Comparison of ENCODE assay signal across 8 cellular contexts in the genomic region with DNA sequence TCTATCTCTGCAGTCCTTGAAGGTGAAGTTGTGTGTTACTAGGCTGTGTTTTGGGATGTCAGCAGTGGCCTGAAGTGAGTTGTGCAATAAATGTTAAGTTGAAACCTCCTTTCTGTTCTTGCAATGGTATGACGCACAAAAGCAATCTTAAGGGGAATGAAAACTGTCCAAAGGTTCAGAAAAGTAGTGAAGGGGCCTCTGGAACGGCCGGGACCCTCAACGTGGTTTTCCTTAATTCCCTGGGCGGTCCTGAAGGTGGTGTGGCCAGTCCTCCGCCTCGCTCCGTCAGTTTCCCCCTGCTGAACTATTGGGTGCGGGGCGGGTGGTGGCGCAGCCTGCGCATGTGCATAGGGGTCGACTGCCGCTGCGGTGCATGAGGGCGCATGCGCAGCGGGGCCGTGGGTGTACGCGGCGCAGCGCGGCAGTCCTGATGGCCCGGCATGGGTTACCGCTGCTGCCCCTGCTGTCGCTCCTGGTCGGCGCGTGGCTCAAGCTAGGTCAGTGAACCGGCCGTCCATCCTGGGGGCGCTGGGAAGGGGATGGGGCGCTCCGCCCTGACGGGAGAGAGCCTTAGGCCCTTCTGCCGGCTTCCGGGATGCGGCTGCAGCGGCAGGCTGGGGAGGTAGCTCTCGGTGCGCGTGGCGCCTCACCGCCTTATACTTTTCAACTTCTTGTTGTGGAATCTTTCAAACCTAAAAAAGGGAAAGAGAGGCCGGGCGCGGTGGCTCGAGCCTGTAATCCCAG. TPM values are rescaled to one million over a fixed set of nuclear protein-coding genes. Genes with fewer than 3 reads are reported as not detected.
A peak's percentile ranks its signal among the peaks of the same experiment; 100 is the strongest.
DNase-seq lines count a peak whose midpoint lies in the region; ATAC-seq lines count a peak whose summit lies in the region.

A gene (plus strand): TSS at position 405 of the 744 bp plus-strand sequence. CDS start 26 bp downstream, at position 431.

- H3K4me2 ChIP-seq in BLaER1 treated with 17β-estradiol and CSF1 and Interleukin-3, amounts not matched to agents 10 nM and 100 nM = peak within 1 kb of the TSS; percentile 67 to 90 (median 82)

- H3K4me1 ChIP-seq in BLaER1 treated with 17β-estradiol and CSF1 and Interleukin-3, amounts not matched to agents 10 nM and 100 nM = peaks cover 36 to 67% (median 54%) of the 10 kb centered on the region in 10 experiments

- H3K9ac ChIP-seq in BLaER1 treated with 17β-estradiol and CSF1 and Interleukin-3, amounts not matched to agents 10 nM and 100 nM = peak within 1 kb of the TSS; percentile 87 to 97 (median 93)

- DNase-seq in GM19240 (ENCODE audit: insufficient read length, low spot score) (peak; percentile 93), NCI-H69 (lab: John Stamatoyannopoulos, UW) (peak; percentile 94), cortex of kidney (lab: John Stamatoyannopoulos, UW) (peak; percentile 61), left lobe of liver (ENCODE audit: low spot score) (peak; percentile 96)
- DNase-seq in activated CD4-positive, alpha-beta T cell treated with anti-CD3 and anti-CD28 coated beads, Interleukin-2, amount 10 ng/mL, durations not matched to agents 7 days and 5 days = peak; percentile 89
- DNase-seq in stimulated activated CD4-positive, alpha-beta T cell treated with anti-CD3 and anti-CD28 coated beads, Interleukin-2, amount 100 ng/mL, for 4 hours (ENCODE audit: low read depth) = peak; percentile 85

- peak within 1 kb of the TSS; percentile 98 for H3K27ac Mint-ChIP-seq in activated CD4-positive, alpha-beta T cell treated with anti-CD3 and anti-CD28 coated beads, Interleukin-2, amount 10 ng/mL, durations not matched to agents 7 days and 5 days

- peak within 1 kb of the TSS; percentile 94 for H3K4me3 Mint-ChIP-seq in activated CD4-positive, alpha-beta T cell treated with anti-CD3 and anti-CD28 coated beads, Interleukin-2, amount 10 ng/mL, durations not matched to agents 7 days and 5 days

- peak within 1 kb of the TSS; percentile 80 to 97 (median 93) for H3K27ac ChIP-seq in BLaER1 treated with 17β-estradiol and CSF1 and Interleukin-3, amounts not matched to agents 10 nM and 100 nM

- peaks cover 43 to 79% (median 69%) of the 10 kb centered on the region in 11 experiments for H3K36me3 ChIP-seq in BLaER1 treated with 17β-estradiol and CSF1 and Interleukin-3, amounts not matched to agents 10 nM and 100 nM

- CTCF ChIA-PET in activated CD4-positive, alpha-beta T cell treated with anti-CD3 and anti-CD28 coated beads, Interleukin-2, amount 10 ng/mL, durations not matched to agents 7 days and 5 days (lab: Charles Lee) = interaction anchor here (0.6 to 1.9 kb wide), 6 partner anchors 10 to 99 kb away, joined by 3 to 9 read pairs (median 3); a partner anchor contains a TSS

- no peaks in the 10 kb centered on the region for H3K9me3 Mint-ChIP-seq in activated CD4-positive, alpha-beta T cell treated with anti-CD3 and anti-CD28 coated beads, Interleukin-2, amount 10 ng/mL, durations not matched to agents 7 days and 5 days

- POLR2A ChIA-PET in activated CD4-positive, alpha-beta T cell treated with anti-CD3 and anti-CD28 coated beads, Interleukin-2, amount 10 ng/mL, durations not matched to agents 7 days and 5 days (lab: Charles Lee) = interaction anchor here (0.9 kb wide), 1 partner anchor 13 kb away, joined by 3 read pairs; a partner anchor contains a TSS

- ATAC-seq in HG03457 (IDR thresholded peaks at IDR 0.05; ENCODE audit: unreplicated experiment) (peak; percentile 76), left lobe of liver (peak; percentile 95)

- H4K20me1 ChIP-seq in BLaER1 treated with 17β-estradiol and CSF1 and Interleukin-3, amounts not matched to agents 10 nM and 100 nM = peaks cover 0 to 70% (median 40%) of the 10 kb centered on the region in 11 experiments; a peak in 19 of 22 replicates

- no peaks in the 10 kb centered on the region for H3K9me3 ChIP-seq in BLaER1 treated with 17β-estradiol and CSF1 and Interleukin-3, amounts not matched to agents 10 nM and 100 nM (replicated peaks in 1 of 11)

- peaks cover 50% of the 10 kb centered on the region for H3K36me3 Mint-ChIP-seq in activated CD4-positive, alpha-beta T cell treated with anti-CD3 and anti-CD28 coated beads, Interleukin-2, amount 10 ng/mL, durations not matched to agents 7 days and 5 days (ENCODE audit: low read depth)

- H3K4me3 ChIP-seq in BLaER1 treated with 17β-estradiol and CSF1 and Interleukin-3, amounts not matched to agents 10 nM and 100 nM = peak within 1 kb of the TSS; percentile 73 to 88 (median 82)

- no peaks in the 10 kb centered on the region for H3K27me3 ChIP-seq in BLaER1 treated with 17β-estradiol and CSF1 and Interleukin-3, amounts not matched to agents 10 nM and 100 nM

- H3K27me3 Mint-ChIP-seq in activated CD4-positive, alpha-beta T cell treated with anti-CD3 and anti-CD28 coated beads, Interleukin-2, amount 10 ng/mL, durations not matched to agents 7 days and 5 days = no peaks in the 10 kb centered on the region

- peaks cover 38% of the 10 kb centered on the region for H3K4me1 Mint-ChIP-seq in activated CD4-positive, alpha-beta T cell treated with anti-CD3 and anti-CD28 coated beads, Interleukin-2, amount 10 ng/mL, durations not matched to agents 7 days and 5 days

RNA-seq across cellular contexts. Expression of the gene that starts here (rescaled TPM):
- 100 to 1,000 TPM; 128 to 133 TPM for total RNA-seq in activated CD4-positive, alpha-beta T cell treated with anti-CD3 and anti-CD28 coated beads, Interleukin-2, amount 10 ng/mL, durations not matched to agents 7 days and 5 days
- 83.3 TPM for total RNA-seq in left lobe of liver

Comparison
In these comparisons a context has a peak if more than half of its experiments do, and no peak if none do; other contexts are left out.
1. Peak in every context shown above with its lines: DNase-seq, ATAC-seq, H3K4me3 ChIP-seq and H3K27ac ChIP-seq.